In genomic region chr7:22696672-22697071, GRCh38 we compare ENCODE assay signal across 14 cellular contexts. TPM values are rescaled to one million over a fixed set of nuclear protein-coding genes. Genes with fewer than 3 reads are reported as not detected.
DNase-seq lines count a peak whose midpoint lies in the region; ATAC-seq, FAIRE-seq and TF ChIP-seq lines count a peak whose summit lies in the region.
"Had no signal": no experiment of that assay in that cellular context is flagged by ENCODE, and none has a peak within 500 bp of the region (broad histone marks: within the 10 kb centered on the region; RNA-seq: fewer than 3 reads in every experiment).

No MANE protein-coding gene starts in this region.

- H3K4me1 ChIP-seq in breast epithelium, result no peaks in the 10 kb centered on the region
- peaks cover 13 to 64% of the 10 kb centered on the region in 2 experiments for H3K4me1 ChIP-seq in K562 (replicated peaks in 1 of 2; ENCODE audit: control insufficient read depth in 2 of 2, insufficient read depth in 2 of 2, low read length in 2 of 2)
- H3K4me1 ChIP-seq: testis had no signal

- H3K4me2 ChIP-seq in K562 (ENCODE audit: insufficient read depth, low read length), result peak overlapping the region; percentile 51

- H3K27me3 ChIP-seq in breast epithelium (no peaks in the 10 kb centered on the region), MG63 (no peaks in the 10 kb centered on the region), K562 (ENCODE audit: control insufficient read depth in 2 of 2, insufficient read depth in 2 of 2, low read length in 2 of 2) (no peaks in the 10 kb centered on the region)
- H3K27me3 ChIP-seq: adrenal gland; BLaER1 treated with 17β-estradiol and CSF1 and Interleukin-3, amounts not matched to agents 10 nM and 100 nM; testis had no signal

- H3K4me3 ChIP-seq in breast epithelium (no peak overlapping the region), MG63 (no peak overlapping the region), K562 (no peak overlapping the region)
- H3K4me3 ChIP-seq: adrenal gland; BLaER1 treated with 17β-estradiol and CSF1 and Interleukin-3, amounts not matched to agents 10 nM and 100 nM; testis had no signal

- peaks cover 18% of the 10 kb centered on the region for H3K4me1 Mint-ChIP-seq in MCF 10A (ENCODE audit: insufficient read depth, unreplicated experiment)

- BruUV-seq in MCF 10A (replicated peaks; lab: Mats Ljungman, UMichigan), result no TSS peak
- no TSS peak for BruUV-seq in K562 (replicated peaks; lab: Mats Ljungman, UMichigan)

- no peaks in the 10 kb centered on the region for H3K9me3 Mint-ChIP-seq in MCF 10A (ENCODE audit: unreplicated experiment)
- H3K9me3 Mint-ChIP-seq: H9 had no signal

- H3K36me3 Mint-ChIP-seq in MCF 10A (ENCODE audit: insufficient read depth, unreplicated experiment), result no peaks in the 10 kb centered on the region

- TF ChIP-seq CTCF in MCF 10A (IDR thresholded peaks at IDR 0.05; ENCODE audit: unreplicated experiment), result no peak
- no peak for TF ChIP-seq CTCF in breast epithelium (IDR thresholded peaks at IDR 0.05)
- no peak; a peak in 1 of 6 replicates for TF ChIP-seq CTCF in K562 (IDR thresholded peaks at IDR 0.05 in 2 of 3, conservative IDR thresholded peaks at IDR 0.05 in 1 of 3; ENCODE audit: insufficient read depth in 2 of 3, low read depth in 1 of 3, low read length in 3 of 3)

- DNase-seq in MCF 10A (ENCODE audit: unreplicated experiment) (peak; percentile 20), breast epithelium (ENCODE audit: low spot score in 2 of 2) (no peak), MG63 (peak; percentile 27), K562 (ENCODE audit: extremely low read depth in 1 of 4, low spot score in 3 of 4) (peak; percentile 63 to 89 (median 74)), sciatic nerve (ENCODE audit: low spot score) (no peak), putamen (ENCODE audit: low spot score) (no peak), NCI-H2029 treated with DMSO at 0.1 percent for 48 hours (lab: John Stamatoyannopoulos, UW) (no peak)
- DNase-seq: H9, NCI-H510A, testis had no signal

- TF ChIP-seq RAD21 in K562 (CRISPR knock-in tag; conservative IDR thresholded peaks at IDR 0.05 in 1 of 2, IDR thresholded peaks at IDR 0.05 in 1 of 2), result peak in 1 of 2 experiments; percentile 8; a peak in 1 of 4 replicates

- no peaks in the 10 kb centered on the region for H3K36me3 ChIP-seq in breast epithelium
- H3K36me3 ChIP-seq in MG63, result no peaks in the 10 kb centered on the region
- H3K36me3 ChIP-seq in K562 (ENCODE audit: control insufficient read depth, insufficient read depth, low read length), result peaks cover 8% of the 10 kb centered on the region
- H3K36me3 ChIP-seq: adrenal gland; BLaER1 treated with 17β-estradiol and CSF1 and Interleukin-3, amounts not matched to agents 10 nM and 100 nM had no signal

- ATAC-seq in K562 (peak; percentile 90), sciatic nerve (peak; percentile 20), HG03196 (IDR thresholded peaks at IDR 0.05; ENCODE audit: unreplicated experiment) (no peak)

- H3K4me3 Mint-ChIP-seq in MCF 10A (ENCODE audit: unreplicated experiment), result no peak overlapping the region
- H3K4me3 Mint-ChIP-seq: H9 had no signal

- H2AFZ ChIP-seq in K562 (ENCODE audit: low read depth, low read length), result peak overlapping the region; percentile 54

- H3K9ac ChIP-seq in K562 (ENCODE audit: insufficient read depth in 1 of 2, low read depth in 2 of 2, low read length in 2 of 2), result peak overlapping the region in 1 of 2 experiments; percentile 61; a peak in 2 of 4 replicates

- FAIRE-seq in K562 (lab: Jason Lieb, UNC), result peak; percentile 94

- WGBS in K562 (ENCODE audit: insufficient coverage, low coverage, missing lambda C conversion rate), result 2% methylated on average over 3 of the region's 3 CpGs

- H4K20me1 ChIP-seq in K562 (replicated peaks; ENCODE audit: control insufficient read depth, insufficient read depth, low read length), result no peaks in the 10 kb centered on the region
- H4K20me1 ChIP-seq: BLaER1 treated with 17β-estradiol and CSF1 and Interleukin-3, amounts not matched to agents 10 nM and 100 nM had no signal

- no peaks in the 10 kb centered on the region for H3K9me1 ChIP-seq in K562 (ENCODE audit: control insufficient read depth, insufficient read depth, low read length)

- H3K79me2 ChIP-seq in K562 (ENCODE audit: control insufficient read depth, insufficient read depth, low read length), result peaks cover 81% of the 10 kb centered on the region

- POLR2A ChIA-PET in MCF 10A (lab: Yijun Ruan, JAX), result interaction anchor here (0.6 to 1.4 kb wide), 2 partner anchors 20 to 1931 kb away, joined by 3 to 4 read pairs; no protein-coding TSS in a partner anchor
- POLR2A ChIA-PET in K562 (lab: Yijun Ruan, JAX), result interaction anchor here (0.5 to 3.6 kb wide), 15 partner anchors 9 to 115 kb away, joined by 3 to 22 read pairs (median 5); no protein-coding TSS in a partner anchor

- TF ChIP-seq POLR2A in breast epithelium (IDR thresholded peaks at IDR 0.05) (no peak), K562 (conservative IDR thresholded peaks at IDR 0.05) (no peak)

- H3K27me3 Mint-ChIP-seq in MCF 10A (ENCODE audit: insufficient read depth, unreplicated experiment), result no peaks in the 10 kb centered on the region

- CTCF ChIA-PET in MCF 10A (lab: Yijun Ruan, JAX) (interaction anchor here (0.6 to 1.8 kb wide), 7 partner anchors 18 to 359 kb away, joined by 3 to 8 read pairs (median 4); partner anchors contain the start of gene IL6), K562 (lab: Yijun Ruan, JAX; ENCODE audit: low intra/inter-chr PET ratio) (no interaction called here)

- in situ Hi-C loops in K562 (cut with MboI), result no loop called here

- H3K27ac ChIP-seq in breast epithelium, result no peak overlapping the region
- peak overlapping the region; percentile 78 for H3K27ac ChIP-seq in K562 (ENCODE audit: extremely low read depth, low read depth, low read length)
- H3K27ac ChIP-seq: adrenal gland had no signal

- no peak overlapping the region for H3K27ac Mint-ChIP-seq in MCF 10A (ENCODE audit: low read depth, unreplicated experiment)
- H3K27ac Mint-ChIP-seq: H9 had no signal

- intact Hi-C loops in MCF 10A (cut with micrococcal nuclease), result no loop called here
- intact Hi-C loops in breast epithelium (cut with DNase I; ENCODE audit: low total_unique reads), result no loop called here
- intact Hi-C loops in K562 (cut with micrococcal nuclease), result no loop called here
- intact Hi-C loops in sciatic nerve (cut with DNase I), result no loop called here

- H3K9me3 ChIP-seq in breast epithelium (no peaks in the 10 kb centered on the region), MG63 (no peaks in the 10 kb centered on the region), K562 (replicated peaks; ENCODE audit: control insufficient read depth, insufficient read depth, low read depth, low read length) (no peaks in the 10 kb centered on the region)
- H3K9me3 ChIP-seq: adrenal gland; BLaER1 treated with 17β-estradiol and CSF1 and Interleukin-3, amounts not matched to agents 10 nM and 100 nM; testis had no signal

- TF ChIP-seq EP300 in K562 (IDR thresholded peaks at IDR 0.05; ENCODE audit: low read length), result peak; percentile 39; the same call in 1 of the 2 replicates

TF ChIP-seq in K562, 482 proteins besides CTCF, POLR2A, EP300 and RAD21 (continues in another document):
- no peak for TF ChIP-seq TAF15 (IDR thresholded peaks at IDR 0.05; ENCODE audit: low read depth, low read length)
- TF ChIP-seq NR2C2 (CRISPR knock-in tag; IDR thresholded peaks at IDR 0.05), result no peak
- peak; percentile 54; the same call in 1 of the 2 replicates for TF ChIP-seq NR2C2 (tag; IDR thresholded peaks at IDR 0.05)
- no peak for TF ChIP-seq GTF2A2 (tag; IDR thresholded peaks at IDR 0.05)
- TF ChIP-seq FOXJ3 (CRISPR knock-in tag; IDR thresholded peaks at IDR 0.05), result no peak
- no peak for TF ChIP-seq ZNF57 (CRISPR knock-in tag; IDR thresholded peaks at IDR 0.05)
- no peak for TF ChIP-seq GABPB1 (CRISPR knock-in tag; IDR thresholded peaks at IDR 0.05)
- no peak for TF ChIP-seq KDM2B (CRISPR knock-in tag; IDR thresholded peaks at IDR 0.05)
- no peak for TF ChIP-seq PATZ1 (CRISPR knock-in tag; IDR thresholded peaks at IDR 0.05; ENCODE audit: borderline replicate concordance)
- no peak for TF ChIP-seq ZNF140 (CRISPR knock-in tag; IDR thresholded peaks at IDR 0.05)

RNA-seq across cellular contexts. Expression of gene IL6, which starts 30.3 kb away (rescaled TPM):
- 13.8 and 22.0 TPM in 2 replicates for total RNA-seq in MCF 10A (2022)
- total RNA-seq in breast epithelium, result 10 to 100 TPM in 2 of 3 donors, 1 to 10 TPM in 1; 3.8 to 55.3 (median 11.8) TPM
- 5.2 and 13.7 TPM in 2 replicates for total RNA-seq in MG63 (2014; rRNA removed; shearing (Covaris generic); ENCODE audit: low replicate concordance)
- total RNA-seq in K562 (2011; cell fraction: chromatin; rRNA removed; ENCODE audit: low replicate concordance), result 5.2 and 5.4 TPM in 2 replicates
- 2.2 and 6.7 TPM in 2 replicates for total RNA-seq in K562 (2011; cell fraction: nucleolus; rRNA removed)
- total RNA-seq in K562 (2011; cell fraction: nucleoplasm; rRNA removed), result 1.9 and 7.3 TPM in 2 replicates
- 1.1 and 1.2 TPM in 2 replicates for total RNA-seq in K562 (2014; rRNA removed)
- 1.3 and 1.5 TPM in 2 replicates for total RNA-seq in K562 (2014; rRNA removed; fragmentation: Illumina TruSeq; extraction: Trizol)
- 0.68 and 0.76 TPM in 2 replicates for total RNA-seq in K562 (2015; rRNA removed; fragmentation: Illumina TruSeq; extraction: Trizol)
- total RNA-seq in K562 (2021), result 0.94 and 1.5 TPM in 2 replicates
- polyA plus RNA-seq in K562 (2011; rRNA removed), result 1.2 and 1.6 TPM in 2 replicates
- 0.48 and 0.63 TPM in 2 replicates for polyA plus RNA-seq in K562 (2011; cell fraction: cytosol; rRNA removed)
- 3.0 and 4.2 TPM in 2 replicates for polyA plus RNA-seq in K562 (2011; cell fraction: nucleus; rRNA removed)
- 1.1 and 2.5 TPM in 2 replicates for polyA plus RNA-seq in K562 (2012)
- polyA plus RNA-seq in K562 (2014; fragmentation: Illumina TruSeq; extraction: Trizol), result 2.0 and 2.2 TPM in 2 replicates
- 1 to 10 TPM; 1.5 to 2.9 TPM for polyA plus RNA-seq in K562 (2014; fragmentation: Nextera tagmentation; extraction: Ambion mirVana)
- polyA plus RNA-seq in K562 (2014; rRNA removed), result 1.2 and 2.2 TPM in 2 replicates
- 0.57 and 1.1 TPM in 2 replicates for polyA minus RNA-seq in K562 (2011; rRNA and poly(A)+ RNA removed)
- 1.4 and 1.5 TPM in 2 replicates for polyA minus RNA-seq in K562 (2011; cell fraction: cytosol; rRNA and poly(A)+ RNA removed)
- 2.4 TPM in 2 replicates for polyA minus RNA-seq in K562 (2011; cell fraction: nucleus; rRNA and poly(A)+ RNA removed)
- total RNA-seq in sciatic nerve, result 28.1 TPM
- total RNA-seq: left lobe of liver, testis had no signal

Comparison
In these comparisons a context has a peak if more than half of its experiments do, and no peak if none do; other contexts are left out.
1. DNase-seq: peak in MCF 10A (single experiment), MG63 (single experiment) and K562 (4 of 4); none in breast epithelium (0 of 2), sciatic nerve (single experiment), putamen (single experiment) and NCI-H2029 treated with DMSO at 0.1 percent for 48 hours (single experiment).